ENCODE assay signal across 19 cellular contexts in the genomic region with DNA sequence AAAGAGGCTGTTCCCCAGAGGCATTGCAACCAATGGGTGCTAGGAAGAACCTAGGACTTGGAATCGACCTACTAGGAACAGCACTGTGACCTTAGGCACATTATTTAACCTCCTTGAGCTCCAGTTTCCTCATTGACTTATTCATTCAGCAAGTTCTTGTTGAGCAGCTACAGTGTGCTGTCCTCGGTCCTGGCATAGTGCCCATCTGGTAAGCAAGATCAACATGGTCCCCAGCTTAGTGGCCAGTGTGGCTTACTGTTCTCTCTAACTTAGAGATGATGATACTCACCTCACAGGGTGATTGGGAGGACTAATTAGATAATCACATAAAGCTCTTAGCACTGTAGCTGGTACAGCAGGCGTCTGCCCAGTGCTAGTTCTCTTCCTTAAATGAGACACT. TPM values are rescaled to one million over a fixed set of nuclear protein-coding genes. Genes with fewer than 3 reads are reported as not detected.
DNase-seq lines count a peak whose midpoint lies in the region; ATAC-seq, FAIRE-seq and TF ChIP-seq lines count a peak whose summit lies in the region.
"Had no signal": no experiment of that assay in that cellular context is flagged by ENCODE, and none has a peak within 500 bp of the region (broad histone marks: within the 10 kb centered on the region; RNA-seq: fewer than 3 reads in every experiment).

No MANE protein-coding gene starts in this region.

- no peak for TF ChIP-seq POLR2A in stomach (IDR thresholded peaks at IDR 0.05)
- TF ChIP-seq POLR2A in ovary (IDR thresholded peaks at IDR 0.05) = no peak

- peak; percentile 30 for DNase-seq in SK-N-SH
- DNase-seq in NCI-H82 (lab: John Stamatoyannopoulos, UW) = peak; percentile 95
- no peak for DNase-seq in bronchial epithelial cell (ENCODE audit: low read depth)
- peak; percentile 56 for DNase-seq in stomach
- no peak for DNase-seq in ovary
- no peak for DNase-seq in neural progenitor cell (ENCODE audit: low spot score)
- DNase-seq in stimulated activated CD4-positive, alpha-beta T cell treated with anti-CD3 and anti-CD28 coated beads, Interleukin-4, amount 100 ng/mL, for 1 hour = no peak
- DNase-seq: NCI-H146, NCI-H226, NCI-H526, Peyer's patch, SHP77 had no signal

- no peak overlapping the region for H3K4me3 ChIP-seq in SK-N-SH (ENCODE audit: low read depth in 2 of 2, low read length in 1 of 2)
- H3K4me3 ChIP-seq in bronchial epithelial cell (ENCODE audit: low read depth, low read length) = no peak overlapping the region
- no peak overlapping the region for H3K4me3 ChIP-seq in stomach
- H3K4me3 ChIP-seq in ovary = no peak overlapping the region
- H3K4me3 ChIP-seq in neural progenitor cell = no peak overlapping the region
- H3K4me3 ChIP-seq: A549, Peyer's patch had no signal

- H3K27me3 ChIP-seq in SK-N-SH (ENCODE audit: insufficient read depth) (no peaks in the 10 kb centered on the region), bronchial epithelial cell (ENCODE audit: control insufficient read depth, insufficient read depth, low read length) (no peaks in the 10 kb centered on the region), stomach (peaks cover 0 to 4% (median 0%) of the 10 kb centered on the region in 3 donors), ovary (no peaks in the 10 kb centered on the region), neural progenitor cell (peaks cover 3% of the 10 kb centered on the region)
- H3K27me3 ChIP-seq: Peyer's patch had no signal

- H3K4me3 Mint-ChIP-seq in neural progenitor cell = no peak overlapping the region

- ATAC-seq in SK-N-SH treated with all-trans-retinoic acid at 6 μM for 48 hours = no peak

- CTCF ChIA-PET in SK-N-SH (lab: Yijun Ruan, JAX) = interaction anchor here (0.6 to 8.9 kb wide), 9 partner anchors 8 to 318 kb away, joined by 3 to 48 read pairs (median 5); a partner anchor contains a TSS

- intact Hi-C loops in stomach (cut with DNase I; ENCODE audit: low total_unique reads) (no loop called here), ovary (cut with DNase I) (no loop called here)

- H3K36me3 ChIP-seq in SK-N-SH (replicated peaks in 1 of 2; ENCODE audit: control insufficient read depth in 1 of 2, insufficient read depth in 2 of 2, low read length in 1 of 2) (no peaks in the 10 kb centered on the region), bronchial epithelial cell (ENCODE audit: control insufficient read depth, insufficient read depth, low read length) (no peaks in the 10 kb centered on the region), stomach (no peaks in the 10 kb centered on the region), ovary (no peaks in the 10 kb centered on the region), neural progenitor cell (no peaks in the 10 kb centered on the region)
- H3K36me3 ChIP-seq: Peyer's patch had no signal

- peak; percentile 50 for FAIRE-seq in bronchial epithelial cell (lab: Jason Lieb, UNC)
- FAIRE-seq: A549, GM18507, GM19239 had no signal

- H3K27ac Mint-ChIP-seq in neural progenitor cell = no peak overlapping the region

- no peaks in the 10 kb centered on the region for H3K9me3 Mint-ChIP-seq in neural progenitor cell

- peaks cover 3% of the 10 kb centered on the region for H3K4me1 Mint-ChIP-seq in neural progenitor cell

- POLR2A ChIA-PET in SK-N-SH (lab: Yijun Ruan, JAX) = no interaction called here

- H3K9me3 ChIP-seq in SK-N-SH (no peaks in the 10 kb centered on the region), stomach (no peaks in the 10 kb centered on the region), ovary (no peaks in the 10 kb centered on the region), neural progenitor cell (ENCODE audit: low read depth) (no peaks in the 10 kb centered on the region)
- H3K9me3 ChIP-seq: A549, Peyer's patch had no signal

- no peaks in the 10 kb centered on the region for H4K20me1 ChIP-seq in SK-N-SH (ENCODE audit: insufficient read depth)
- no peaks in the 10 kb centered on the region for H4K20me1 ChIP-seq in neural progenitor cell (ENCODE audit: low read depth)

- H3K27ac ChIP-seq in SK-N-SH (ENCODE audit: low read depth in 2 of 2, low read length in 1 of 2) (no peak overlapping the region), stomach (no peak overlapping the region), ovary (no peak overlapping the region), neural progenitor cell (no peak overlapping the region)
- H3K27ac ChIP-seq: A549, C4-2B, HL-60, KMS-11, Peyer's patch had no signal

- 64% methylated on average over 2 of the region's 3 CpGs for WGBS in SK-N-SH (ENCODE audit: low lambda C conversion rate)
- WGBS in stomach, 5 donors = 29 to 48% (median 38%) methylated on average over 3 of the region's 3 CpGs
- 53 to 61% (median 56%) methylated on average over 3 of the region's 3 CpGs for WGBS in ovary, 3 donors

- H3K4me1 ChIP-seq in SK-N-SH (ENCODE audit: control insufficient read depth in 1 of 2, insufficient read depth in 2 of 2, low read depth in 1 of 2, low read length in 1 of 2) (peaks cover 0 to 5% of the 10 kb centered on the region in 2 experiments; a peak in 1 of 4 replicates), stomach (no peaks in the 10 kb centered on the region), ovary (ENCODE audit: insufficient read depth) (no peaks in the 10 kb centered on the region), neural progenitor cell (no peaks in the 10 kb centered on the region)
- H3K4me1 ChIP-seq: Peyer's patch had no signal

- H3F3A ChIP-seq in SK-N-SH (replicated peaks; ENCODE audit: insufficient read depth) = no peaks in the 10 kb centered on the region
- H3F3A ChIP-seq in neural progenitor cell (ENCODE audit: low read depth) = no peaks in the 10 kb centered on the region

- no peak overlapping the region for H3K9ac ChIP-seq in SK-N-SH
- no peak overlapping the region for H3K9ac ChIP-seq in neural progenitor cell
- H3K9ac ChIP-seq: KMS-11 had no signal

- H3K27me3 Mint-ChIP-seq in neural progenitor cell (ENCODE audit: insufficient read depth, low read depth) = peaks cover 18% of the 10 kb centered on the region

- H2AFZ ChIP-seq in SK-N-SH (ENCODE audit: low read depth) (no peak overlapping the region), neural progenitor cell (replicated peaks) (no peak overlapping the region)

- no peak for TF ChIP-seq RAD21 in SK-N-SH (IDR thresholded peaks at IDR 0.05; ENCODE audit: low read length)

- H3K36me3 Mint-ChIP-seq in neural progenitor cell = no peaks in the 10 kb centered on the region

- TF ChIP-seq CTCF in SK-N-SH (IDR thresholded peaks at IDR 0.05) (no peak), bronchial epithelial cell (IDR thresholded peaks at IDR 0.05; ENCODE audit: insufficient read depth, low read length, severe bottlenecking) (no peak), stomach (IDR thresholded peaks at IDR 0.05) (no peak), ovary (IDR thresholded peaks at IDR 0.05) (no peak), neural progenitor cell (IDR thresholded peaks at IDR 0.05) (no peak)

- TF ChIP-seq EP300 in SK-N-SH (IDR thresholded peaks at IDR 0.05; ENCODE audit: borderline replicate concordance in 1 of 2, low read depth in 1 of 2, low read length in 1 of 2) (no peak), stomach (IDR thresholded peaks at IDR 0.05) (no peak), ovary (IDR thresholded peaks at IDR 0.05) (no peak)

- H3K9me2 ChIP-seq in SK-N-SH = no peaks in the 10 kb centered on the region

- no peaks in the 10 kb centered on the region for H3K79me2 ChIP-seq in SK-N-SH (ENCODE audit: insufficient read depth)
- H3K79me2 ChIP-seq in neural progenitor cell (ENCODE audit: low read depth) = no peaks in the 10 kb centered on the region

- H3K4me2 ChIP-seq in SK-N-SH (no peak overlapping the region), neural progenitor cell (no peak overlapping the region)
- H3K4me2 ChIP-seq: A549, KMS-11 had no signal

RNA-seq across cellular contexts. Expression of a gene that starts 8.2 kb away (rescaled TPM):
- polyA plus RNA-seq in SK-N-SH (2012; rRNA removed) (0.50 and 0.72 TPM in 2 replicates), stomach (under 1 TPM in 2 of 3 donors, not detected in 1; 0.06 to 0.10 TPM), ovary (1 to 10 TPM in 1 of 2 donors, under 1 TPM in 1; 0.06 to 1.3 TPM)
- polyA plus RNA-seq in SK-N-SH (2012; cell fraction: cytosol; rRNA removed) = 0.27 and 0.38 TPM in 2 replicates
- 2.5 and 3.0 TPM in 2 replicates for polyA plus RNA-seq in SK-N-SH (2012; cell fraction: nucleus; rRNA removed)
- total RNA-seq in bronchial epithelial cell (under 0.01 and 0.13 TPM in 2 replicates), stomach (under 1 TPM in 1 of 5 donors, not detected in 4; 0.37 TPM), ovary (under 1 TPM in 4 of 7 donors, not detected in 3; 0.10 to 0.80 (median 0.32) TPM), neural progenitor cell (ENCODE audit: low replicate concordance) (0.24 and 0.65 TPM in 2 replicates)
- total RNA-seq: Peyer's patch had no signal

RNA-seq across cellular contexts. Expression of a gene that starts 11.4 kb away (rescaled TPM):
- polyA plus RNA-seq in SK-N-SH (2012; rRNA removed) (13.7 and 13.8 TPM in 2 replicates), stomach (10 to 100 TPM in 1 of 3 donors, 1 to 10 TPM in 2; 3.8 to 10.4 (median 4.8) TPM), ovary (1 to 10 TPM; 3.1 to 6.1 TPM)
- 4.3 and 8.4 TPM in 2 replicates for polyA plus RNA-seq in SK-N-SH (2012; cell fraction: cytosol; rRNA removed)
- 18.5 and 18.6 TPM in 2 replicates for polyA plus RNA-seq in SK-N-SH (2012; cell fraction: nucleus; rRNA removed)
- total RNA-seq in bronchial epithelial cell (13.7 and 44.8 TPM in 2 replicates), stomach (100 to 1,000 TPM in 1 of 5 donors, 10 to 100 TPM in 3, 1 to 10 TPM in 1; 7.0 to 101 (median 17.9) TPM), ovary (10 to 100 TPM in 3 of 7 donors, 1 to 10 TPM in 4; 4.4 to 13.4 (median 9.4) TPM), neural progenitor cell (ENCODE audit: low replicate concordance) (10.2 and 34.8 TPM in 2 replicates)

RNA-seq across cellular contexts. Expression of a gene that starts 28.2 kb away (rescaled TPM):
- polyA plus RNA-seq in SK-N-SH (2012; rRNA removed) (not detected in 2 replicates), stomach (1 to 10 TPM in 2 of 3 donors, under 1 TPM in 1; 0.13 to 2.4 (median 2.1) TPM), ovary (under 1 TPM in 1 of 2 donors, not detected in 1; 0.11 TPM)
- polyA plus RNA-seq in SK-N-SH (2012; cell fraction: cytosol; rRNA removed) = not detected in 2 replicates
- 0.05 and 0.17 TPM in 2 replicates for polyA plus RNA-seq in SK-N-SH (2012; cell fraction: nucleus; rRNA removed)
- total RNA-seq in bronchial epithelial cell (0.13 TPM in 1 of 2 replicates, not detected in the other), stomach (100 to 1,000 TPM in 1 of 5 donors, 10 to 100 TPM in 1, 1 to 10 TPM in 2, not detected in 1; 3.3 to 130 (median 9.5) TPM), ovary (10 to 100 TPM in 1 of 7 donors, 1 to 10 TPM in 1, under 1 TPM in 3, not detected in 2; 0.32 to 27.5 (median 0.95) TPM), neural progenitor cell (ENCODE audit: low replicate concordance) (0.12 TPM in 1 of 2 replicates, not detected in the other)

RNA-seq across cellular contexts. Expression of a gene that starts 35.7 kb away (rescaled TPM):
- polyA plus RNA-seq in SK-N-SH (2012; rRNA removed) (21.8 and 36.1 TPM in 2 replicates), stomach (10 to 100 TPM in 2 of 3 donors, 1 to 10 TPM in 1; 9.2 to 11.9 (median 10.1) TPM), ovary (10 to 100 TPM; 17.5 to 20.4 TPM)
- 10.6 and 14.6 TPM in 2 replicates for polyA plus RNA-seq in SK-N-SH (2012; cell fraction: cytosol; rRNA removed)
- polyA plus RNA-seq in SK-N-SH (2012; cell fraction: nucleus; rRNA removed) = 113 and 143 TPM in 2 replicates
- total RNA-seq in bronchial epithelial cell (12.4 TPM in 2 replicates), stomach (10 to 100 TPM; 17.1 to 80.8 (median 43.6) TPM), ovary (10 to 100 TPM; 15.2 to 27.9 (median 22.8) TPM), neural progenitor cell (ENCODE audit: low replicate concordance) (32.5 and 47.3 TPM in 2 replicates)

RNA-seq across cellular contexts. Expression of a gene that starts 49.1 kb away (rescaled TPM):
- 9.5 and 10.4 TPM in 2 replicates for polyA plus RNA-seq in SK-N-SH (2012; rRNA removed)
- 9.7 and 11.1 TPM in 2 replicates for polyA plus RNA-seq in SK-N-SH (2012; cell fraction: cytosol; rRNA removed)
- 11.5 and 17.0 TPM in 2 replicates for polyA plus RNA-seq in SK-N-SH (2012; cell fraction: nucleus; rRNA removed)
- 5.5 and 6.4 TPM in 2 replicates for total RNA-seq in bronchial epithelial cell
- 10 to 100 TPM in 4 of 5 donors, 1 to 10 TPM in 1; 1.4 to 13.8 (median 11.7) TPM for total RNA-seq in stomach
- polyA plus RNA-seq in stomach = 1 to 10 TPM; 2.7 to 4.2 (median 3.0) TPM
- total RNA-seq in ovary = 10 to 100 TPM in 5 of 7 donors, 1 to 10 TPM in 2; 7.6 to 17.9 (median 13.4) TPM
- 10 to 100 TPM in 1 of 2 donors, 1 to 10 TPM in 1; 3.6 to 12.3 TPM for polyA plus RNA-seq in ovary
- 20.7 and 20.8 TPM in 2 replicates for total RNA-seq in neural progenitor cell (ENCODE audit: low replicate concordance)

Comparison
In these comparisons a context has a peak if more than half of its experiments do, and no peak if none do; other contexts are left out.
1. DNase-seq: peak in SK-N-SH (single experiment), NCI-H82 (single experiment) and stomach (single experiment); none in bronchial epithelial cell (single experiment), ovary (0 of 5), neural progenitor cell (single experiment) and stimulated activated CD4-positive, alpha-beta T cell treated with anti-CD3 and anti-CD28 coated beads, Interleukin-4, amount 100 ng/mL, for 1 hour (single experiment).